ENCODE assay signal across 17 cellular contexts in genomic region chr22:32829451-32829851, GRCh38. TPM values are rescaled to one million over a fixed set of nuclear protein-coding genes. Genes with fewer than 3 reads are reported as not detected.
DNase-seq lines count a peak whose midpoint lies in the region; ATAC-seq and TF ChIP-seq lines count a peak whose summit lies in the region.
"Had no signal": no experiment of that assay in that cellular context is flagged by ENCODE, and none has a peak within 500 bp of the region (broad histone marks: within the 10 kb centered on the region; RNA-seq: fewer than 3 reads in every experiment).

No MANE protein-coding gene starts in this region.

- H3K36me3 ChIP-seq in heart right ventricle, result peaks cover 0 to 46% (median 11%) of the 10 kb centered on the region in 9 donors
- H3K36me3 ChIP-seq in thyroid gland, result peaks cover 0 to 3% of the 10 kb centered on the region in 2 donors

- in situ Hi-C loops in G401 (cut with HindIII; ENCODE audit: low sequenced_read_pairs), result no loop called here

- intact Hi-C loops in heart right ventricle (cut with DNase I), result no loop called here
- intact Hi-C loops in thyroid gland (cut with DNase I), result no loop called here

- H3K27ac ChIP-seq in caudate nucleus (ENCODE audit: low read depth, low read length), result no peak overlapping the region
- H3K27ac ChIP-seq in heart right ventricle, result peak overlapping the region in 9 of 10 donors; percentile 58 to 87 (median 72)
- H3K27ac ChIP-seq in thyroid gland, result peak overlapping the region; percentile 61 to 79 (median 70)
- H3K27ac ChIP-seq: testis had no signal

- no peak for TF ChIP-seq POLR2A in thyroid gland (IDR thresholded peaks at IDR 0.05)

- no peaks in the 10 kb centered on the region for H3K27me3 ChIP-seq in heart right ventricle
- no peaks in the 10 kb centered on the region for H3K27me3 ChIP-seq in thyroid gland
- H3K27me3 ChIP-seq: testis had no signal

- H3K9me3 ChIP-seq in heart right ventricle (no peaks in the 10 kb centered on the region), thyroid gland (no peaks in the 10 kb centered on the region)
- H3K9me3 ChIP-seq: testis had no signal

- no peak for TF ChIP-seq CTCF in heart right ventricle (IDR thresholded peaks at IDR 0.05)
- no peak for TF ChIP-seq CTCF in thyroid gland (IDR thresholded peaks at IDR 0.05)

- WGBS in heart right ventricle, 2 donors, result 76 to 77% methylated on average over 10 of the region's 10 CpGs
- 86% methylated on average over 10 of the region's 10 CpGs for WGBS in thyroid gland, 2 donors

- peak in 5 of 8 donors; percentile 2 to 24 (median 11) for ATAC-seq in heart right ventricle

- H3K4me1 ChIP-seq in heart right ventricle, result peaks cover 70 to 100% (median 98%) of the 10 kb centered on the region in 9 donors
- H3K4me1 ChIP-seq in thyroid gland, result peaks cover 65 to 91% of the 10 kb centered on the region in 2 donors

- H3K4me3 ChIP-seq in heart right ventricle (no peak overlapping the region), thyroid gland (replicated peaks in 1 of 3) (no peak overlapping the region)
- H3K4me3 ChIP-seq: testis had no signal

- DNase-seq in caudate nucleus (lab: John Stamatoyannopoulos, UW) (peak in 31 of 61 donors; percentile 17 to 72 (median 44)), heart right ventricle (no peak), nucleus accumbens (lab: John Stamatoyannopoulos, UW) (peak in 36 of 56 donors; percentile 16 to 81 (median 43)), thyroid gland (no peak), DMS53 (lab: John Stamatoyannopoulos, UW) (no peak), G401 (ENCODE audit: low spot score) (no peak), NCI-H1092 (lab: John Stamatoyannopoulos, UW) (no peak), SHP77 (lab: John Stamatoyannopoulos, UW) (no peak)
- DNase-seq: activated CD4-positive, alpha-beta T cell treated with anti-CD3 and anti-CD28 coated beads, Interleukin-2, amount 10 ng/mL, durations not matched to agents 7 days and 5 days; activated CD8-positive, alpha-beta memory T cell treated with anti-CD3 and anti-CD28 coated beads, Interleukin-2, amount 50 U/mL, for 4 hours; COR-L47; immature natural killer cell; naive B cell; NCI-H1436; NCI-H524 treated with DMSO at 0.1 percent for 48 hours; stimulated activated CD4-positive, alpha-beta T cell treated with anti-CD3 and anti-CD28 coated beads, Interleukin-12 subunit alpha, Interleukin-12 subunit beta, amount 100 ng/mL, for 4 hours; testis had no signal

RNA-seq across cellular contexts. Expression of gene TIMP3, which starts 27.9 kb away (rescaled TPM):
- total RNA-seq in heart right ventricle (100 to 1,000 TPM in 9 of 10 donors, 10 to 100 TPM in 1; 91.9 to 380 (median 166) TPM), thyroid gland (100 to 1,000 TPM; 424 to 772 (median 543) TPM)
- 100 to 1,000 TPM; 134 to 173 TPM for polyA plus RNA-seq in heart right ventricle
- not detected in 2 replicates for total RNA-seq in G401 (2014; rRNA removed; shearing (Covaris generic))
- total RNA-seq: activated CD4-positive, alpha-beta T cell treated with anti-CD3 and anti-CD28 coated beads, Interleukin-2, amount 10 ng/mL, durations not matched to agents 7 days and 5 days had no signal
- polyA plus RNA-seq: immature natural killer cell had no signal

Comparison
In these comparisons a context has a peak if more than half of its experiments do, and no peak if none do; other contexts are left out.
1. DNase-seq: peak in caudate nucleus (31 of 61) and nucleus accumbens (36 of 56); none in heart right ventricle (0 of 2), thyroid gland (0 of 2), DMS53 (single experiment), G401 (single experiment), NCI-H1092 (single experiment) and SHP77 (0 of 2).
2. RNA of gene TIMP3, which starts 27.9 kb away (total RNA-seq): 424 to 772 TPM in thyroid gland and 91.9 to 380 TPM in heart right ventricle; not detected in G401; every median in the first group is over 10 times any median in the second.